In genomic region chr1:219173758-219174671, GRCh38 we compare ENCODE assay signal across 1 cellular context.
TF ChIP-seq lines count a peak whose summit lies in the region.

TSS of gene LYPLAL1 (plus strand) at chr1:219173878. CDS start at chr1:219173891, 13 bp downstream.

TF ChIP-seq in HepG2, 621 proteins besides CTCF, POLR2A, EP300 and RAD21 (continued from another document and continues in another):
- no peak for TF ChIP-seq IRF1 (CRISPR knock-in tag; IDR thresholded peaks at IDR 0.05; ENCODE audit: low read depth)
- TF ChIP-seq SMYD3 (CRISPR knock-in tag; IDR thresholded peaks at IDR 0.05), result peak; percentile 92; the same call in 1 of the 2 replicates
- no peak for TF ChIP-seq MBD4 (IDR thresholded peaks at IDR 0.05; ENCODE audit: borderline replicate concordance, low read length)
- TF ChIP-seq CEBPB (IDR thresholded peaks at IDR 0.05; ENCODE audit: borderline replicate concordance, low read depth, low read length), result no peak
- TF ChIP-seq BRF2 (CRISPR knock-in tag; IDR thresholded peaks at IDR 0.05), result no peak; the same call in 1 of the 2 replicates
- TF ChIP-seq TBX2 (CRISPR knock-in tag; IDR thresholded peaks at IDR 0.05; ENCODE audit: borderline replicate concordance), result peak; percentile 27; the same call in 1 of the 2 replicates
- no peak for TF ChIP-seq CERS6 (CRISPR knock-in tag; IDR thresholded peaks at IDR 0.05)
- no peak for TF ChIP-seq ZNF329 (CRISPR knock-in tag; IDR thresholded peaks at IDR 0.05; ENCODE audit: low read depth)
- peak; percentile 93; the same call in 1 of the 2 replicates for TF ChIP-seq E2F2 (CRISPR knock-in tag; IDR thresholded peaks at IDR 0.05; ENCODE audit: borderline replicate concordance)
- TF ChIP-seq NFYB (CRISPR knock-in tag; IDR thresholded peaks at IDR 0.05), result peak; percentile 30; the same call in 1 of the 2 replicates
- TF ChIP-seq SOX5 (CRISPR knock-in tag; IDR thresholded peaks at IDR 0.05; ENCODE audit: borderline replicate concordance), result peak; percentile 37; the same call in 1 of the 2 replicates
- no peak; the same call in 1 of the 2 replicates for TF ChIP-seq KLF9 (CRISPR knock-in tag; IDR thresholded peaks at IDR 0.05; ENCODE audit: low read depth)
- peak; percentile 68; the same call in 1 of the 2 replicates for TF ChIP-seq HOXA5 (CRISPR knock-in tag; IDR thresholded peaks at IDR 0.05)
- no peak; the same call in 1 of the 2 replicates for TF ChIP-seq FOXC1 (CRISPR knock-in tag; IDR thresholded peaks at IDR 0.05; ENCODE audit: borderline replicate concordance)
- TF ChIP-seq ZNF549 (CRISPR knock-in tag; IDR thresholded peaks at IDR 0.05), result no peak
- TF ChIP-seq SNAPC2 (CRISPR knock-in tag; IDR thresholded peaks at IDR 0.05), result no peak
- no peak for TF ChIP-seq ZNF382 (CRISPR knock-in tag; IDR thresholded peaks at IDR 0.05; ENCODE audit: borderline replicate concordance)
- TF ChIP-seq ARID4A (CRISPR knock-in tag; IDR thresholded peaks at IDR 0.05; ENCODE audit: borderline replicate concordance), result peak; percentile 82; the same call in 1 of the 2 replicates
- TF ChIP-seq HMG20A (CRISPR knock-in tag; IDR thresholded peaks at IDR 0.05; ENCODE audit: borderline replicate concordance), result no peak
- peak; percentile 41 for TF ChIP-seq PATZ1 (CRISPR knock-in tag; IDR thresholded peaks at IDR 0.05)
- TF ChIP-seq IRF2 (CRISPR knock-in tag; IDR thresholded peaks at IDR 0.05), result peak; percentile 68; the same call in 1 of the 2 replicates
- TF ChIP-seq DBP (CRISPR knock-in tag; IDR thresholded peaks at IDR 0.05; ENCODE audit: not compliant biosample characterization), result no peak
- peak; percentile 50; the same call in 1 of the 2 replicates for TF ChIP-seq ARNTL (CRISPR knock-in tag; IDR thresholded peaks at IDR 0.05)
- 0 out of 2 replicates have a peak, but pooled peaks have one; percentile 24 for TF ChIP-seq SNAPC5 (CRISPR knock-in tag; IDR thresholded peaks at IDR 0.05; ENCODE audit: borderline replicate concordance)
- TF ChIP-seq ZNF503 (CRISPR knock-in tag; IDR thresholded peaks at IDR 0.05), result peak; percentile 24; the same call in 1 of the 2 replicates
- TF ChIP-seq CENPX (CRISPR knock-in tag; IDR thresholded peaks at IDR 0.05), result no peak
- no peak for TF ChIP-seq ZNF530 (CRISPR knock-in tag; IDR thresholded peaks at IDR 0.05; ENCODE audit: low read depth)
- TF ChIP-seq TOE1 (CRISPR knock-in tag; IDR thresholded peaks at IDR 0.05), result no peak
- TF ChIP-seq ZNF510 (CRISPR knock-in tag; IDR thresholded peaks at IDR 0.05; ENCODE audit: low read depth), result peak; percentile 85; the same call in 1 of the 2 replicates
- TF ChIP-seq ZNF766 (CRISPR knock-in tag; IDR thresholded peaks at IDR 0.05; ENCODE audit: borderline replicate concordance), result no peak
- no peak for TF ChIP-seq SUZ12 (IDR thresholded peaks at IDR 0.05; ENCODE audit: low read depth, low read length)
- TF ChIP-seq AKAP8 (CRISPR knock-in tag; IDR thresholded peaks at IDR 0.05), result no peak
- peak; percentile 98 for TF ChIP-seq GMEB1 (CRISPR knock-in tag; IDR thresholded peaks at IDR 0.05; ENCODE audit: borderline replicate concordance)
- peak; percentile 77; the same call in 1 of the 2 replicates for TF ChIP-seq FOXK1 (CRISPR knock-in tag; IDR thresholded peaks at IDR 0.05; ENCODE audit: borderline replicate concordance, low read depth)
- TF ChIP-seq ZNF816 (CRISPR knock-in tag; IDR thresholded peaks at IDR 0.05; ENCODE audit: borderline replicate concordance), result no peak
- no peak for TF ChIP-seq ZNF205 (CRISPR knock-in tag; IDR thresholded peaks at IDR 0.05)
- no peak for TF ChIP-seq ZNF432 (CRISPR knock-in tag; IDR thresholded peaks at IDR 0.05; ENCODE audit: borderline replicate concordance)
- TF ChIP-seq GABPB1 (CRISPR knock-in tag; IDR thresholded peaks at IDR 0.05), result peak; percentile 87
- TF ChIP-seq PAX8 (CRISPR knock-in tag; IDR thresholded peaks at IDR 0.05; ENCODE audit: borderline replicate concordance), result 0 out of 2 replicates have a peak, but pooled peaks have one; percentile 83
- TF ChIP-seq GFI1 (CRISPR knock-in tag; IDR thresholded peaks at IDR 0.05; ENCODE audit: borderline replicate concordance), result peak; percentile 51; the same call in 1 of the 2 replicates
- TF ChIP-seq HNRNPK (IDR thresholded peaks at IDR 0.05; ENCODE audit: low read depth, low read length, poor library complexity, severe bottlenecking), result peak; percentile 75
- no peak for TF ChIP-seq NKX3-1 (CRISPR knock-in tag; IDR thresholded peaks at IDR 0.05)
- TF ChIP-seq ZNF790 (CRISPR knock-in tag; IDR thresholded peaks at IDR 0.05; ENCODE audit: borderline replicate concordance), result peak; percentile 68; the same call in 1 of the 2 replicates
- TF ChIP-seq GTF3A (CRISPR knock-in tag; conservative IDR thresholded peaks at IDR 0.05), result no peak; the same call in 1 of the 2 replicates
- no peak for TF ChIP-seq TCF7 (IDR thresholded peaks at IDR 0.05; ENCODE audit: low read depth)
- TF ChIP-seq TRIM24 (CRISPR knock-in tag; IDR thresholded peaks at IDR 0.05), result no peak
- peak; percentile 86 for TF ChIP-seq AGO2 (optimal IDR thresholded peaks at IDR 0.05; ENCODE audit: low read depth, low read length)
- TF ChIP-seq ZNF839 (CRISPR knock-in tag; IDR thresholded peaks at IDR 0.05; ENCODE audit: borderline replicate concordance), result no peak; the same call in 1 of the 2 replicates
- no peak; the same call in 1 of the 2 replicates for TF ChIP-seq ZNF546 (CRISPR knock-in tag; conservative IDR thresholded peaks at IDR 0.05)
- peak; percentile 66 for TF ChIP-seq MED1 (CRISPR knock-in tag; IDR thresholded peaks at IDR 0.05)
- TF ChIP-seq HOXA3 (CRISPR knock-in tag; IDR thresholded peaks at IDR 0.05), result peak; percentile 93
- no peak for TF ChIP-seq CBX1 (IDR thresholded peaks at IDR 0.05; ENCODE audit: low read depth)
- TF ChIP-seq ZNF563 (CRISPR knock-in tag; IDR thresholded peaks at IDR 0.05), result peak; percentile 59; the same call in 1 of the 2 replicates
